Comparison of ENCODE assay signal across 7 cellular contexts in the genomic region with DNA sequence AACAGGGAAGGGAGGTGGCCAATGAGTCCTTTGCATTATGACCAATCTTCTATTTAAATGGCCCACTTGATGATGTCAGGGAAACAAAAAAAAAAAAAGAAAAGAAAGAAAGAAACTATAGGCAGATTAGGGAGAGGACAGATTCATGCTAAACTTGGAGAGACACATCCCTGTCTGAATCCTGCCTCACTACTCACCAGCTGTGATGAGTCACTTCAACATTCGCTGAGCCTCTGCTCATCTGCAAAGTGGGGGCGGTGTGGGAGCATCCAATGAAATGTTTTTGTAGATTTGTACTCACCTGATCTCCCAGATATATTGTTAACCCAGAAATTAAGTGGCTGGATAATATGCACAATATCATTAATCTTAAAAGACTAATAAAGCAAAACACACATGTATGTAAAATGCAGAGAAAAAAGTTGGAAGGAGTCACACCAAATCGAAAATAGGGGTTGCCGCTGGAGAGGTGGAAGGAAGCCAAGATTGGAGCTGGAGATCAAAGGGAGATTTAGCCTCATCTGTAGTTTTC. TPM values are rescaled to one million over a fixed set of nuclear protein-coding genes. Genes with fewer than 3 reads are reported as not detected.
DNase-seq lines count a peak whose midpoint lies in the region; ATAC-seq, FAIRE-seq and TF ChIP-seq lines count a peak whose summit lies in the region.

No MANE protein-coding gene starts in this region.

- H3K36me3 ChIP-seq in MG63: no peaks in the 10 kb centered on the region
- H3K36me3 ChIP-seq in osteoblast (ENCODE audit: insufficient read depth, low read length): no peaks in the 10 kb centered on the region

- H4K20me1 ChIP-seq in osteoblast (ENCODE audit: insufficient read depth, low read length): no peaks in the 10 kb centered on the region

- no peaks in the 10 kb centered on the region for H3K27me3 ChIP-seq in MG63
- H3K27me3 ChIP-seq in osteoblast (ENCODE audit: insufficient read depth, low read length): no peaks in the 10 kb centered on the region

- H3K4me3 ChIP-seq in MG63 (no peak overlapping the region), osteoblast (ENCODE audit: insufficient read depth, low read length) (no peak overlapping the region)

- FAIRE-seq in endometrium (lab: Jason Lieb, UNC): peak; percentile 57

- DNase-seq in EH (ENCODE audit: low read depth) (peak; percentile 84), MG63 (peak; percentile 83), osteoblast (ENCODE audit: insufficient read length, low spot score, missing footprints) (peak; percentile 95), NCI-H2196 treated with DMSO at 0.1 percent for 48 hours (lab: John Stamatoyannopoulos, UW; ENCODE audit: unreplicated experiment) (no peak), NCI-H187 treated with DMSO at 0.1 percent for 48 hours (lab: John Stamatoyannopoulos, UW) (no peak)

- ATAC-seq in HG03108 (IDR thresholded peaks at IDR 0.05; ENCODE audit: unreplicated experiment): no peak

- peak overlapping the region; percentile 37 for H3K4me2 ChIP-seq in osteoblast (ENCODE audit: insufficient read depth, low read length)

- no peaks in the 10 kb centered on the region for H3K79me2 ChIP-seq in osteoblast (ENCODE audit: insufficient read depth, low read length)

- peak overlapping the region; percentile 23 for H2AFZ ChIP-seq in osteoblast (ENCODE audit: low read length)

- TF ChIP-seq CTCF in osteoblast (IDR thresholded peaks at IDR 0.05; ENCODE audit: extremely low read depth, low read depth, low read length): no peak

- peak overlapping the region; percentile 61 for H3K27ac ChIP-seq in osteoblast (ENCODE audit: low read depth, low read length)

- H3K9me3 ChIP-seq in MG63 (no peaks in the 10 kb centered on the region), osteoblast (ENCODE audit: low read depth, low read length) (no peaks in the 10 kb centered on the region)

- peaks cover 29% of the 10 kb centered on the region for H3K4me1 ChIP-seq in osteoblast (ENCODE audit: insufficient read depth, low read length)

RNA-seq across cellular contexts. Expression of a gene that starts 17.1 kb away (rescaled TPM):
- 65.6 and 98.8 TPM in 2 replicates for total RNA-seq in MG63 (2014; rRNA removed; shearing (Covaris generic); ENCODE audit: low replicate concordance)
- 109 and 128 TPM in 2 replicates for total RNA-seq in osteoblast

RNA-seq across cellular contexts. Expression of a gene that starts 46.0 kb away (rescaled TPM):
- total RNA-seq in MG63 (2014; rRNA removed; shearing (Covaris generic); ENCODE audit: low replicate concordance): 80.6 and 99.2 TPM in 2 replicates
- total RNA-seq in osteoblast: 69.2 and 74.6 TPM in 2 replicates

Comparison
In these comparisons a context has a peak if more than half of its experiments do, and no peak if none do; other contexts are left out.
1. DNase-seq: peak in EH (single experiment), MG63 (single experiment) and osteoblast (single experiment); none in NCI-H2196 treated with DMSO at 0.1 percent for 48 hours (single experiment) and NCI-H187 treated with DMSO at 0.1 percent for 48 hours (single experiment).